In genomic region chr11:70548976-70549375, GRCh38 we compare ENCODE assay signal across 24 cellular contexts.
"Had no signal": no experiment of that assay in that cellular context is flagged by ENCODE, and none has a peak within 500 bp of the region (broad histone marks: within the 10 kb centered on the region; RNA-seq: fewer than 3 reads in every experiment).

No MANE protein-coding gene starts in this region.

- DNase-seq: activated CD4-positive, alpha-beta T cell treated with anti-CD3 and anti-CD28 coated beads for 4 hours; activated CD4-positive, alpha-beta T cell treated with anti-CD3 and anti-CD28 coated beads, Interleukin-2, amount 50 U/mL, for 4 hours; activated effector memory CD4-positive, alpha-beta T cell treated with Interleukin-2 at 50 U/mL for 16 hours; activated naive CD4-positive, alpha-beta T cell treated with Interleukin-2 at 50 U/mL for 16 hours; anterior cingulate cortex; body of pancreas; cerebellar nuclear complex; dorsolateral prefrontal cortex; effector memory CD4-positive, alpha-beta T cell; erythroblast; gastrocnemius medialis; head of caudate nucleus; hypothalamus; immature natural killer cell; naive B cell; right lobe of liver; stimulated activated CD4-positive, alpha-beta T cell treated with anti-CD3 and anti-CD28 coated beads, Interleukin-12 subunit alpha, Interleukin-12 subunit beta, amount 100 ng/mL, for 4 hours; stimulated activated CD4-positive, alpha-beta T cell treated with anti-CD3 and anti-CD28 coated beads, Interleukin-4, amount 100 ng/mL, for 1 hour; stimulated activated naive CD8-positive, alpha-beta T cell treated with anti-CD3 and anti-CD28 coated beads, Interleukin-15, Interleukin-2, amounts not matched to agents 100 U/mL and 50 U/mL, for 24 hours; testis; transverse colon had no signal

- H3K9ac ChIP-seq: neural progenitor cell had no signal

- H3K4me3 ChIP-seq: body of pancreas, cardiac muscle cell, coronary artery, dorsolateral prefrontal cortex, gastrocnemius medialis, neural progenitor cell, right lobe of liver, testis, transverse colon had no signal

- H3K4me2 ChIP-seq: neural progenitor cell had no signal

- H3K9me3 ChIP-seq: body of pancreas, gastrocnemius medialis, right lobe of liver, testis, transverse colon had no signal

- ATAC-seq: body of pancreas; gastrocnemius medialis; right lobe of liver; stimulated activated naive CD8-positive, alpha-beta T cell treated with anti-CD3 and anti-CD28 coated beads, Interleukin-15, Interleukin-2, amounts not matched to agents 100 U/mL and 50 U/mL, for 24 hours had no signal

- H3K36me3 ChIP-seq: cardiac muscle cell, gastrocnemius medialis, neural progenitor cell, right lobe of liver, transverse colon had no signal

- H2AFZ ChIP-seq: neural progenitor cell had no signal

- H3K27me3 ChIP-seq: body of pancreas, cardiac muscle cell, neural progenitor cell, right lobe of liver, testis, transverse colon had no signal

- H3K4me1 ChIP-seq: body of pancreas, gastrocnemius medialis, right lobe of liver, testis, transverse colon had no signal

- H3K27ac ChIP-seq: body of pancreas, cardiac muscle cell, coronary artery, gastrocnemius medialis, neural progenitor cell, right lobe of liver, testis, transverse colon had no signal
